Comparison of ENCODE assay signal across 11 cellular contexts in the genomic region with DNA sequence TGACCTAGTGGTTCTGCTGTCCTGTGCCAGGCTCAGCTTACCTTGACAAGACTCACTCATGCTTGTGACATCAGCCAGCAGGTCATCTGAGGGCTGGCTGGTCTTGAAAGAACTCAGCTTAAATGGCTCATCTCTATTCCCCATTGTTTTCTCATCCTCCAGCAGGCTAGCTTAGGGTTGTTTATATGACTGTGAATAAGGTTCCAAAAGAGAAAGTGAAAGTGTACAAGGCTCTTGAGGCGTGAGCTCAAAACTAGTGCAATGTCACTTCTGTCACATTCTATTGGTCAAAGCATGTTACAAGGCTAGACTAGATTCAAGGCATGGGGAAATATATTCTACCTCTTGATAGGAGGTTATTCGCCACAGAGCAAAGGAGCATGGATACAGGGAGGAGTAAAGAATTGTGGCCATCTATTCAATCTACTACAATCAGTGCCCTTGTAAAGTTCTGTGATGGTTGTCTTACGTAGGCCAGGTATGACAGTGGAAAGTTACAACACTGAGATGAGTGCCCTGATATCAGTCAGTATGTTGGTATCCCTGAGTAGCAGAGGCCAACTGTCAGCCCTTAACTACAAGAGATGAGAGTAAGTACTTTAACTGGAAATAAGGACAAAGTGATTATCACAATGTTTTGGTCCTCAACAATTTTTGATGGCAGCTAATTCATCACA. TPM values are rescaled to one million over a fixed set of nuclear protein-coding genes. Genes with fewer than 3 reads are reported as not detected.
DNase-seq lines count a peak whose midpoint lies in the region; ATAC-seq, FAIRE-seq and TF ChIP-seq lines count a peak whose summit lies in the region.
"Had no signal": no experiment of that assay in that cellular context is flagged by ENCODE, and none has a peak within 500 bp of the region (broad histone marks: within the 10 kb centered on the region; RNA-seq: fewer than 3 reads in every experiment).

No MANE protein-coding gene starts in this region.

- H3K36me3 Mint-ChIP-seq in Calu3 (ENCODE audit: insufficient read depth, unreplicated experiment) (no peaks in the 10 kb centered on the region), T-helper 17 cell (ENCODE audit: low read depth) (no peaks in the 10 kb centered on the region)
- H3K36me3 Mint-ChIP-seq: neural progenitor cell had no signal

- TF ChIP-seq EP300 in HepG2 (IDR thresholded peaks at IDR 0.05; ENCODE audit: low read depth in 2 of 2, low read length in 2 of 2) (no peak), HepG2 (CRISPR knock-in tag; IDR thresholded peaks at IDR 0.05; ENCODE audit: borderline replicate concordance) (no peak), suprapubic skin (IDR thresholded peaks at IDR 0.05) (no peak)

- H3K27me3 ChIP-seq in HepG2 (ENCODE audit: control insufficient read depth in 1 of 2, insufficient read depth in 2 of 2, low read length in 2 of 2) (no peaks in the 10 kb centered on the region), suprapubic skin (no peaks in the 10 kb centered on the region)
- H3K27me3 ChIP-seq: neural progenitor cell, stomach had no signal

- H3K4me1 ChIP-seq in HepG2 (ENCODE audit: insufficient read depth, low read length) (no peaks in the 10 kb centered on the region), suprapubic skin (no peaks in the 10 kb centered on the region)
- H3K4me1 ChIP-seq: neural progenitor cell, stomach had no signal

- POLR2A ChIA-PET in HepG2 (lab: Yijun Ruan, JAX): no interaction called here

- H3K27me3 Mint-ChIP-seq in Calu3 (ENCODE audit: unreplicated experiment) (no peaks in the 10 kb centered on the region), T-helper 17 cell (no peaks in the 10 kb centered on the region)

- no peak overlapping the region for H3K4me3 ChIP-seq in HepG2 (replicated peaks in 1 of 3; ENCODE audit: insufficient read depth in 1 of 3, low read depth in 2 of 3, low read length in 3 of 3)
- no peak overlapping the region for H3K4me3 ChIP-seq in suprapubic skin
- H3K4me3 ChIP-seq: neural progenitor cell, stomach had no signal

- 44% methylated on average over 3 of the region's 3 CpGs for WGBS in HepG2 (ENCODE audit: low lambda C conversion rate)
- 84% methylated on average over 3 of the region's 3 CpGs for WGBS in suprapubic skin

- no peak for FAIRE-seq in HepG2 (lab: Jason Lieb, UNC)
- FAIRE-seq: GM18507 had no signal

- ATAC-seq in GM21786 (IDR thresholded peaks at IDR 0.05; ENCODE audit: unreplicated experiment): peak; percentile 71
- ATAC-seq in T-helper 17 cell: peak; percentile 79
- no peak for ATAC-seq in HepG2
- ATAC-seq in GM19455 (IDR thresholded peaks at IDR 0.05; ENCODE audit: unreplicated experiment): no peak

- intact Hi-C loops in Calu3 (cut with micrococcal nuclease; ENCODE audit: unreplicated experiment) (no loop called here), HepG2 (cut with micrococcal nuclease; ENCODE audit: unreplicated experiment) (no loop called here)

- TF ChIP-seq CTCF in Calu3 (IDR thresholded peaks at IDR 0.05; ENCODE audit: unreplicated experiment): no peak
- no peak for TF ChIP-seq CTCF in HepG2 (CRISPR knock-in tag; IDR thresholded peaks at IDR 0.05)
- TF ChIP-seq CTCF in suprapubic skin (IDR thresholded peaks at IDR 0.05): no peak

- CTCF ChIA-PET in Calu3 (lab: Charles Lee): no interaction called here
- CTCF ChIA-PET in HepG2 (lab: Yijun Ruan, JAX; ENCODE audit: low intra/inter-chr PET ratio, low total read pairs): no interaction called here

- H2AFZ ChIP-seq in HepG2 (ENCODE audit: low read length): no peak overlapping the region
- H2AFZ ChIP-seq: neural progenitor cell had no signal

- H3K9me3 Mint-ChIP-seq in Calu3 (ENCODE audit: low read depth, unreplicated experiment): peaks cover 5% of the 10 kb centered on the region

- TF ChIP-seq RAD21 in HepG2 (CRISPR knock-in tag; IDR thresholded peaks at IDR 0.05): no peak

- in situ Hi-C loops in HepG2 (cut with HindIII; ENCODE audit: extremely low pct_ligation_motif_present, low pct_unique_long_range_greater_than_20kb): no loop called here

- H3K4me3 Mint-ChIP-seq in Calu3 (ENCODE audit: low read depth, unreplicated experiment) (peak overlapping the region; percentile 40), T-helper 17 cell (peak overlapping the region; percentile 80)
- H3K4me3 Mint-ChIP-seq: neural progenitor cell had no signal

- H3K79me2 ChIP-seq in HepG2 (ENCODE audit: insufficient read depth, low read length): no peaks in the 10 kb centered on the region

- BruUV-seq in Calu3 (replicated peaks; lab: Mats Ljungman, UMichigan) (no TSS peak), HepG2 (replicated peaks; lab: Mats Ljungman, UMichigan) (no TSS peak)

- H3K9me3 ChIP-seq in T-helper 17 cell (ENCODE audit: control insufficient read depth, low read length, poor library complexity, severe bottlenecking) (no peaks in the 10 kb centered on the region), HepG2 (ENCODE audit: low read length) (no peaks in the 10 kb centered on the region), suprapubic skin (no peaks in the 10 kb centered on the region)

- H3K36me3 ChIP-seq in HepG2 (replicated peaks in 1 of 2; ENCODE audit: control insufficient read depth in 1 of 2, insufficient read depth in 2 of 2, low read length in 2 of 2) (no peaks in the 10 kb centered on the region), suprapubic skin (no peaks in the 10 kb centered on the region)
- H3K36me3 ChIP-seq: neural progenitor cell, stomach had no signal

- H3K27ac Mint-ChIP-seq in Calu3 (ENCODE audit: unreplicated experiment) (no peak overlapping the region), T-helper 17 cell (peak overlapping the region; percentile 83)
- H3K27ac Mint-ChIP-seq: neural progenitor cell had no signal

- H4K20me1 ChIP-seq in HepG2 (ENCODE audit: insufficient read depth, low read length): no peaks in the 10 kb centered on the region

- H3K27ac ChIP-seq in HepG2 (ENCODE audit: extremely low read length, insufficient read depth, low read length) (no peak overlapping the region), suprapubic skin (no peak overlapping the region)
- H3K27ac ChIP-seq: neural progenitor cell, stomach had no signal

- peak overlapping the region; percentile 18; the same call in 1 of the 2 replicates for H3K4me2 ChIP-seq in HepG2 (ENCODE audit: low read depth, low read length)
- H3K4me2 ChIP-seq: neural progenitor cell had no signal

- no peak overlapping the region for H3K9ac ChIP-seq in HepG2 (ENCODE audit: insufficient read depth, low read depth, low read length)
- H3K9ac ChIP-seq: neural progenitor cell had no signal

- H3K4me1 Mint-ChIP-seq in Calu3 (ENCODE audit: low read depth, unreplicated experiment) (no peaks in the 10 kb centered on the region), T-helper 17 cell (peaks cover 6% of the 10 kb centered on the region)

- TF ChIP-seq POLR2A in HepG2 (IDR thresholded peaks at IDR 0.05; ENCODE audit: insufficient read depth in 1 of 2, low read depth in 2 of 2, low read length in 2 of 2) (no peak), suprapubic skin (IDR thresholded peaks at IDR 0.05) (no peak)

- no peak for DNase-seq in Calu3
- DNase-seq in T-helper 17 cell: no peak
- DNase-seq in HepG2 (ENCODE audit: low spot score): no peak
- DNase-seq in COLO668 (lab: John Stamatoyannopoulos, UW; ENCODE audit: unreplicated experiment): no peak
- DNase-seq in NK-92 treated with Interleukin-12 subunit alpha and Interleukin-12 subunit beta, amount 100 ng/mL, for 24 hours (lab: John Stamatoyannopoulos, UW): no peak
- DNase-seq in suprapubic skin (ENCODE audit: low spot score in 2 of 2): no peak
- DNase-seq: stomach had no signal

RNA-seq across cellular contexts. Expression of gene TMLHE, which starts 19.8 kb away (rescaled TPM):
- total RNA-seq in Calu3 (2022) (21.3 and 21.5 TPM in 2 replicates), T-helper 17 cell (10 to 100 TPM in 1 of 2 donors, 1 to 10 TPM in 1; 6.6 to 14.4 TPM), HepG2 (2016; rRNA removed; fragmentation: Illumina TruSeq; extraction: Trizol) (12.5 and 16.8 TPM in 2 replicates), suprapubic skin (10 to 100 TPM in 3 of 4 donors, 1 to 10 TPM in 1; 8.5 to 15.2 (median 12.3) TPM)
- total RNA-seq in HepG2 (2016; cell fraction: cytosol; rRNA removed; fragmentation: Illumina TruSeq; extraction: Trizol; ENCODE audit: low read depth): 14.5 and 16.1 TPM in 2 replicates
- total RNA-seq in HepG2 (2016; cell fraction: insoluble cytoplasmic fraction; rRNA removed; fragmentation: Illumina TruSeq; extraction: Trizol): 13.2 and 18.3 TPM in 2 replicates
- 9.3 and 9.9 TPM in 2 replicates for total RNA-seq in HepG2 (2016; cell fraction: membrane; rRNA removed; fragmentation: Illumina TruSeq; extraction: Trizol)
- 14.9 and 15.0 TPM in 2 replicates for total RNA-seq in HepG2 (2016; cell fraction: nucleus; rRNA removed; fragmentation: Illumina TruSeq; extraction: Trizol)
- 11.5 and 14.2 TPM in 2 replicates for polyA plus RNA-seq in HepG2 (2011; rRNA removed)
- 7.9 and 10.2 TPM in 2 replicates for polyA plus RNA-seq in HepG2 (2011; cell fraction: cytosol; rRNA removed)
- polyA plus RNA-seq in HepG2 (2011; cell fraction: nucleus; rRNA removed): 9.3 and 10.0 TPM in 2 replicates
- 8.5 and 12.1 TPM in 2 replicates for polyA plus RNA-seq in HepG2 (2012)
- polyA plus RNA-seq in HepG2 (2016; cell fraction: cytosol; fragmentation: Illumina TruSeq; extraction: Trizol; ENCODE audit: low read depth): 4.8 and 4.9 TPM in 2 replicates
- polyA plus RNA-seq in HepG2 (2016; cell fraction: insoluble cytoplasmic fraction; fragmentation: Illumina TruSeq; extraction: Trizol; ENCODE audit: low read depth): 15.9 and 17.2 TPM in 2 replicates
- polyA plus RNA-seq in HepG2 (2016; cell fraction: membrane; fragmentation: Illumina TruSeq; extraction: Trizol; ENCODE audit: low read depth): 5.2 and 6.0 TPM in 2 replicates
- polyA plus RNA-seq in HepG2 (2016; cell fraction: nucleus; fragmentation: Illumina TruSeq; extraction: Trizol; ENCODE audit: insufficient read depth, low read depth): 6.0 and 8.3 TPM in 2 replicates
- 61.9 and 102 TPM in 2 replicates for polyA minus RNA-seq in HepG2 (2011; rRNA and poly(A)+ RNA removed; ENCODE audit: low replicate concordance)
- polyA minus RNA-seq in HepG2 (2011; cell fraction: cytosol; rRNA and poly(A)+ RNA removed): 12.1 and 14.8 TPM in 2 replicates
- polyA minus RNA-seq in HepG2 (2011; cell fraction: nucleus; rRNA and poly(A)+ RNA removed): 42.2 and 61.5 TPM in 2 replicates

RNA-seq across cellular contexts. Expression of gene SPRY3, which starts 20.2 kb away (rescaled TPM):
- 0.51 and 0.54 TPM in 2 replicates for total RNA-seq in Calu3 (2022)
- under 1 TPM; 0.87 to 0.96 TPM for total RNA-seq in T-helper 17 cell
- 0.07 and 0.09 TPM in 2 replicates for total RNA-seq in HepG2 (2016; rRNA removed; fragmentation: Illumina TruSeq; extraction: Trizol)
- total RNA-seq in HepG2 (2016; cell fraction: cytosol; rRNA removed; fragmentation: Illumina TruSeq; extraction: Trizol; ENCODE audit: low read depth): not detected in 2 replicates
- total RNA-seq in HepG2 (2016; cell fraction: insoluble cytoplasmic fraction; rRNA removed; fragmentation: Illumina TruSeq; extraction: Trizol): 0.09 TPM in 2 replicates
- total RNA-seq in HepG2 (2016; cell fraction: membrane; rRNA removed; fragmentation: Illumina TruSeq; extraction: Trizol): 0.03 and 0.06 TPM in 2 replicates
- total RNA-seq in HepG2 (2016; cell fraction: nucleus; rRNA removed; fragmentation: Illumina TruSeq; extraction: Trizol): 0.25 and 0.40 TPM in 2 replicates
- 0.12 and 0.13 TPM in 2 replicates for polyA plus RNA-seq in HepG2 (2011; rRNA removed)
- 0.04 TPM in 2 replicates for polyA plus RNA-seq in HepG2 (2011; cell fraction: cytosol; rRNA removed)
- polyA plus RNA-seq in HepG2 (2011; cell fraction: nucleus; rRNA removed): 0.21 and 0.28 TPM in 2 replicates
- polyA plus RNA-seq in HepG2 (2012): 0.05 and 0.07 TPM in 2 replicates
- polyA plus RNA-seq in HepG2 (2016; cell fraction: cytosol; fragmentation: Illumina TruSeq; extraction: Trizol; ENCODE audit: low read depth): not detected in 2 replicates
- 0.07 and 0.08 TPM in 2 replicates for polyA plus RNA-seq in HepG2 (2016; cell fraction: insoluble cytoplasmic fraction; fragmentation: Illumina TruSeq; extraction: Trizol; ENCODE audit: low read depth)
- 0.03 TPM in 1 of 2 replicates, not detected in the other for polyA plus RNA-seq in HepG2 (2016; cell fraction: membrane; fragmentation: Illumina TruSeq; extraction: Trizol; ENCODE audit: low read depth)
- polyA plus RNA-seq in HepG2 (2016; cell fraction: nucleus; fragmentation: Illumina TruSeq; extraction: Trizol; ENCODE audit: insufficient read depth, low read depth): 0.27 and 0.43 TPM in 2 replicates
- polyA minus RNA-seq in HepG2 (2011; rRNA and poly(A)+ RNA removed; ENCODE audit: low replicate concordance): 0.24 and 1.0 TPM in 2 replicates
- 0.09 and 0.10 TPM in 2 replicates for polyA minus RNA-seq in HepG2 (2011; cell fraction: cytosol; rRNA and poly(A)+ RNA removed)
- 0.64 and 0.87 TPM in 2 replicates for polyA minus RNA-seq in HepG2 (2011; cell fraction: nucleus; rRNA and poly(A)+ RNA removed)
- under 1 TPM; 0.30 to 0.76 (median 0.54) TPM for total RNA-seq in suprapubic skin

Comparison
In these comparisons a context has a peak if more than half of its experiments do, and no peak if none do; other contexts are left out.
1. ATAC-seq: peak in GM21786 (single experiment) and T-helper 17 cell (single experiment); none in HepG2 (single experiment) and GM19455 (single experiment).